ENCODE assay signal across 8 cellular contexts in genomic region chr1:151346082-151346768, GRCh38. TPM values are rescaled to one million over a fixed set of nuclear protein-coding genes. Genes with fewer than 3 reads are reported as not detected.
A peak's percentile ranks its signal among the peaks of the same experiment; 100 is the strongest.
DNase-seq lines count a peak whose midpoint lies in the region; ATAC-seq, FAIRE-seq and TF ChIP-seq lines count a peak whose summit lies in the region.

No MANE protein-coding gene starts in this region.

- 60 to 64% methylated on average over 7 of the region's 7 CpGs for WGBS in pancreas, 2 donors

- H3K4me1 Mint-ChIP-seq in Caco-2 (ENCODE audit: low read depth, unreplicated experiment): peaks cover 19% of the 10 kb centered on the region

- ATAC-seq in pancreas (no peak), GM18858 (IDR thresholded peaks at IDR 0.05; ENCODE audit: unreplicated experiment) (no peak)

- H3K4me1 ChIP-seq in Caco-2 (peaks cover 6% of the 10 kb centered on the region; the same call in 1 of the 2 replicates), SJSA1 (replicated peaks) (peaks cover 16% of the 10 kb centered on the region), pancreas (peaks cover 0 to 7% (median 0%) of the 10 kb centered on the region in 3 donors)

- H3K9me3 ChIP-seq in Caco-2 (peaks cover 8% of the 10 kb centered on the region), SJSA1 (replicated peaks) (no peaks in the 10 kb centered on the region), pancreas (no peaks in the 10 kb centered on the region)

- H3K36me3 Mint-ChIP-seq in Caco-2 (ENCODE audit: insufficient read depth, unreplicated experiment): peaks cover 14% of the 10 kb centered on the region

- intact Hi-C loops in Caco-2 (cut with micrococcal nuclease; ENCODE audit: unreplicated experiment) (loop anchor here (5.0 to 10.0 kb wide), 2 partner anchors 49 to 64 kb away; partner anchors contain the start of genes PSMB4 and ZNF687), pancreas (cut with DNase I) (no loop called here)

- BruUV-seq in Caco-2 (replicated peaks; lab: Mats Ljungman, UMichigan): TSS peak; percentile 75

- H3K27me3 ChIP-seq in Caco-2 (replicated peaks; ENCODE audit: control insufficient read depth, insufficient read depth, low read length) (no peaks in the 10 kb centered on the region), SJSA1 (replicated peaks) (no peaks in the 10 kb centered on the region), pancreas (no peaks in the 10 kb centered on the region)

- CTCF ChIA-PET in Caco-2 (lab: Charles Lee): no interaction called here

- DNase-seq in Caco-2: no peak
- DNase-seq in SJSA1 (ENCODE audit: low read depth in 1 of 2, low spot score in 2 of 2): peak in 1 of 2 experiments; percentile 38
- DNase-seq in epithelial cell of esophagus (ENCODE audit: low read depth): no peak
- no peak for DNase-seq in pancreas
- DNase-seq in DMS153 (lab: John Stamatoyannopoulos, UW): no peak
- DNase-seq in NCI-H748 (lab: John Stamatoyannopoulos, UW; ENCODE audit: unreplicated experiment): no peak
- no peak for DNase-seq in NCI-H1436 (lab: John Stamatoyannopoulos, UW)

- TF ChIP-seq CTCF in Caco-2 (IDR thresholded peaks at IDR 0.05; ENCODE audit: insufficient read depth in 1 of 2, low read depth in 1 of 2, low read length in 1 of 2, severe bottlenecking in 1 of 2, unreplicated experiment in 1 of 2) (no peak), epithelial cell of esophagus (IDR thresholded peaks at IDR 0.05; ENCODE audit: insufficient read depth, low read depth, low read length, missing control alignments) (no peak), pancreas (IDR thresholded peaks at IDR 0.05) (no peak)

- H3K4me3 Mint-ChIP-seq in Caco-2 (ENCODE audit: unreplicated experiment): peak overlapping the region; percentile 93

- no peaks in the 10 kb centered on the region for H3K27me3 Mint-ChIP-seq in Caco-2 (ENCODE audit: insufficient read depth, unreplicated experiment)

- peaks cover 10% of the 10 kb centered on the region for H3K9me3 Mint-ChIP-seq in Caco-2 (ENCODE audit: unreplicated experiment)

- POLR2A ChIA-PET in Caco-2 (lab: Charles Lee): interaction anchor here (0.6 to 1.0 kb wide), 2 partner anchors 19 to 65 kb away, joined by 3 to 4 read pairs; partner anchors contain the start of gene PI4KB

- no peak for FAIRE-seq in pancreas (lab: Jason Lieb, UNC)

- H3K36me3 ChIP-seq in Caco-2 (ENCODE audit: control insufficient read depth, insufficient read depth, low read length): no peaks in the 10 kb centered on the region
- H3K36me3 ChIP-seq in SJSA1: peaks cover 30% of the 10 kb centered on the region
- H3K36me3 ChIP-seq in pancreas: peaks cover 0 to 4% (median 0%) of the 10 kb centered on the region in 3 donors

- H3K27ac Mint-ChIP-seq in Caco-2 (ENCODE audit: unreplicated experiment): peak overlapping the region; percentile 95

- H3K4me3 ChIP-seq in Caco-2 (ENCODE audit: low read depth, low read length) (peak overlapping the region; percentile 45), SJSA1 (peak overlapping the region; percentile 55), epithelial cell of esophagus (ENCODE audit: low read length) (peak overlapping the region; percentile 95), pancreas (peak overlapping the region; percentile 26 to 65 (median 58))

- H3K27ac ChIP-seq in SJSA1 (peak overlapping the region; percentile 93), pancreas (peak overlapping the region in 3 of 4 donors; percentile 83 to 92 (median 91))

RNA-seq across cellular contexts. Expression of gene RFX5, which starts 0.8 kb away (rescaled TPM):
- total RNA-seq in Caco-2 (2022) (23.3 and 25.0 TPM in 2 replicates), pancreas (10 to 100 TPM in 3 of 6 donors, 1 to 10 TPM in 3; 5.6 to 34.2 (median 8.6) TPM)
- 32.2 and 46.9 TPM in 2 replicates for total RNA-seq in SJSA1 (2014; rRNA removed; shearing (Covaris generic))
- polyA plus RNA-seq in pancreas: 1 to 10 TPM; 8.6 to 9.5 TPM

RNA-seq across cellular contexts. Expression of gene PI4KB, which starts 19.0 kb away (rescaled TPM):
- total RNA-seq in Caco-2 (2022) (49.7 and 52.7 TPM in 2 replicates), pancreas (10 to 100 TPM; 20.0 to 36.5 (median 24.1) TPM)
- 30.5 and 60.4 TPM in 2 replicates for total RNA-seq in SJSA1 (2014; rRNA removed; shearing (Covaris generic))
- polyA plus RNA-seq in pancreas: 10 to 100 TPM; 33.3 to 44.2 TPM

RNA-seq across cellular contexts. Expression of gene SELENBP1, which starts 26.3 kb away (rescaled TPM):
- total RNA-seq in Caco-2 (2022) (18.5 and 18.7 TPM in 2 replicates), pancreas (10 to 100 TPM; 13.1 to 36.8 (median 25.2) TPM)
- total RNA-seq in SJSA1 (2014; rRNA removed; shearing (Covaris generic)): 21.6 and 31.1 TPM in 2 replicates
- polyA plus RNA-seq in pancreas: 10 to 100 TPM; 53.6 to 93.0 TPM

RNA-seq across cellular contexts. Expression of gene PSMB4, which starts 53.1 kb away (rescaled TPM):
- 330 and 362 TPM in 2 replicates for total RNA-seq in Caco-2 (2022)
- 559 and 717 TPM in 2 replicates for total RNA-seq in SJSA1 (2014; rRNA removed; shearing (Covaris generic))
- 100 to 1,000 TPM in 3 of 6 donors, 10 to 100 TPM in 3; 61.9 to 106 (median 90.5) TPM for total RNA-seq in pancreas
- polyA plus RNA-seq in pancreas: 100 to 1,000 TPM; 172 to 217 TPM

Comparison
In these comparisons a context has a peak if more than half of its experiments do, and no peak if none do; other contexts are left out.
1. H3K4me3 ChIP-seq: peak in every context shown above with its lines; median percentile 95 in epithelial cell of esophagus; 58 in pancreas; 55 in SJSA1; 45 in Caco-2.